In the genomic region with DNA sequence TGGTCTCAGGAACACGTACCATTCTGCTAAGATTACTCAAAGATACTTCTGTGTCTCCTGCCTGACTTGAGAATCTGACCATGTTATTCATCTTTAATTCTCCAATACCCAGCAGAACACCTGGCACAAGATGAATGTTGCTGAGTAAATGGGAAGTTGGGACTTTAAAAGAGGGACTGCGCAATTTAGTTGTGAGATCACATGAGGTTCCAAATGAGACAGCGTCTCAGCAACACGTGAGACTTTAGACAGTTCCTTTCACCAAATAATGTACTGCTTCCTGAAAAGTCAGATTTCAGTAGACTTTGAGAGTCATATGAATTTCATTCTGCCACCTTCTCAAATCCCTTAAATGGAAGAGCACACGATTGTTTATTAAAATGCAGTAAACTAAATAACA, we compare ENCODE assay signal across 17 cellular contexts.
"Had no signal": no experiment of that assay in that cellular context is flagged by ENCODE, and none has a peak within 500 bp of the region (broad histone marks: within the 10 kb centered on the region; RNA-seq: fewer than 3 reads in every experiment).

No MANE protein-coding gene starts in this region.

- DNase-seq: activated CD8-positive, alpha-beta memory T cell treated with anti-CD3 and anti-CD28 coated beads, Interleukin-2, amount 50 U/mL, for 48 hours; activated CD8-positive, alpha-beta T cell treated with anti-CD3 and anti-CD28 coated beads for 36 hours; activated naive CD8-positive, alpha-beta T cell treated with anti-CD3 and anti-CD28 coated beads, Interleukin-2, amount 50 U/mL, for 24 hours; caudate nucleus; colonic mucosa; effector CD4-positive, alpha-beta T cell; hypothalamus; kidney glomerular epithelial cell; naive B cell; nucleus accumbens; right cardiac atrium; stimulated activated CD4-positive, alpha-beta T cell treated with anti-CD3 and anti-CD28 coated beads, Interleukin-2, amount 100 ng/mL, for 24 hours; stimulated activated naive B cell treated with anti-CD40 and anti-IgM and Interleukin-4, amounts not matched to agents 10 μg/mL and 1 μg/mL and 100 μg/mL, for 72 hours; T1000 had no signal

- H3K27me3 Mint-ChIP-seq: activated CD8-positive, alpha-beta T cell treated with anti-CD3 and anti-CD28 coated beads for 36 hours; activated naive CD8-positive, alpha-beta T cell treated with anti-CD3 and anti-CD28 coated beads, Interleukin-2, amount 50 U/mL, for 24 hours; naive B cell; stimulated activated naive B cell treated with anti-CD40 and anti-IgM and Interleukin-4, amounts not matched to agents 10 μg/mL and 1 μg/mL and 100 μg/mL, for 72 hours had no signal

- H3K4me2 ChIP-seq: smooth muscle cell had no signal

- H3K36me3 ChIP-seq: colonic mucosa, suprapubic skin had no signal

- H3K4me3 ChIP-seq: colonic mucosa, smooth muscle cell, suprapubic skin had no signal

- ATAC-seq: activated CD8-positive, alpha-beta T cell treated with anti-CD3 and anti-CD28 coated beads for 36 hours; activated naive CD8-positive, alpha-beta T cell treated with anti-CD3 and anti-CD28 coated beads, Interleukin-2, amount 50 U/mL, for 24 hours; right cardiac atrium; stimulated activated naive B cell treated with anti-CD40 and anti-IgM and Interleukin-4, amounts not matched to agents 10 μg/mL and 1 μg/mL and 100 μg/mL, for 72 hours had no signal

- H3K9me3 Mint-ChIP-seq: mesothelial cell of epicardium; stimulated activated naive B cell treated with anti-CD40 and anti-IgM and Interleukin-4, amounts not matched to agents 10 μg/mL and 1 μg/mL and 100 μg/mL, for 72 hours had no signal

- H3K4me3 Mint-ChIP-seq: activated CD8-positive, alpha-beta T cell treated with anti-CD3 and anti-CD28 coated beads for 36 hours; activated naive CD8-positive, alpha-beta T cell treated with anti-CD3 and anti-CD28 coated beads, Interleukin-2, amount 50 U/mL, for 24 hours; mesothelial cell of epicardium; naive B cell; stimulated activated naive B cell treated with anti-CD40 and anti-IgM and Interleukin-4, amounts not matched to agents 10 μg/mL and 1 μg/mL and 100 μg/mL, for 72 hours had no signal

- H3K36me3 Mint-ChIP-seq: mesothelial cell of epicardium, naive B cell had no signal

- H3K4me1 ChIP-seq: colonic mucosa had no signal

- H3K27ac ChIP-seq: colonic mucosa had no signal

- H3K27me3 ChIP-seq: colonic mucosa, suprapubic skin had no signal

- H3K27ac Mint-ChIP-seq: activated CD8-positive, alpha-beta T cell treated with anti-CD3 and anti-CD28 coated beads for 36 hours; activated naive CD8-positive, alpha-beta T cell treated with anti-CD3 and anti-CD28 coated beads, Interleukin-2, amount 50 U/mL, for 24 hours; mesothelial cell of epicardium; stimulated activated naive B cell treated with anti-CD40 and anti-IgM and Interleukin-4, amounts not matched to agents 10 μg/mL and 1 μg/mL and 100 μg/mL, for 72 hours had no signal

- H3K9me3 ChIP-seq: colonic mucosa, suprapubic skin had no signal
